28 cellular contexts compared by ENCODE assay signal in the genomic region with DNA sequence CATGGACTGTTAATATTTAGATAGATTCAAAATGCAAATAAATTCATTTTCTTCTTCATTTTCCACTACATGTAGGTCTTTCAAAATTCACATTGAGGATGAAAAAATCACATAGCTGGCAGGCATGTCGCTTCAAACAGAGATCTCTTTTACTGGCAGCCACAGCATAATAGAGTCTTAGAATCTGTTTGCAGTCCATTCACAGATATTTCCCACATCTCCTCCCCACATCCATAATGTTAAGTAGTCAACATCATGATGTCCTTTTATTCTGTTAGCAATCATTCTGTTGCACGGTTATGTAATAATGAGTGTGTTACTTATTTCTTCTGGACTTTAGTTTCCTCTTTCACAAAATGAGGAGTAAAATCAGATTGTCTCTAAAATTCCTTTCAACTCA.
A peak's percentile ranks its signal among the peaks of the same experiment; 100 is the strongest.
DNase-seq lines count a peak whose midpoint lies in the region; ATAC-seq and TF ChIP-seq lines count a peak whose summit lies in the region.
"Had no signal": no experiment of that assay in that cellular context is flagged by ENCODE, and none has a peak within 500 bp of the region (broad histone marks: within the 10 kb centered on the region; RNA-seq: fewer than 3 reads in every experiment).

No MANE protein-coding gene starts in this region.

- H3K9me3 Mint-ChIP-seq in T-helper 2 cell treated with Interferon-gamma antibody and Interleukin-4, amounts not matched to agents 5 μg/mL and 100 μg/mL, for 36 hours: no peaks in the 10 kb centered on the region
- no peaks in the 10 kb centered on the region for H3K9me3 Mint-ChIP-seq in stimulated activated effector memory CD8-positive, alpha-beta T cell treated with anti-CD3 and anti-CD28 coated beads, Interleukin-12 subunit alpha, Interleukin-12 subunit beta, amount 100 ng/mL, for 72 hours
- H3K9me3 Mint-ChIP-seq in endothelial cell (ENCODE audit: unreplicated experiment): no peaks in the 10 kb centered on the region
- H3K9me3 Mint-ChIP-seq: activated naive CD4-positive, alpha-beta T cell treated with anti-CD3 and anti-CD28 coated beads, Interleukin-2, amount 50 U/mL, for 72 hours; activated T-helper 17 cell treated with anti-CD3 and anti-CD28 coated beads, Interleukin-2, amount 50 U/mL, for 72 hours; dendritic cell treated with granulocyte-macrophage colony-stimulating factor and Interleukin-4, amounts not matched to agents 40 ng/mL and 50 ng/mL, for 4 days; H9; naive B cell had no signal

- H3K4me1 Mint-ChIP-seq in T-helper 2 cell treated with Interferon-gamma antibody and Interleukin-4, amounts not matched to agents 5 μg/mL and 100 μg/mL, for 36 hours (ENCODE audit: low read depth): peaks cover 44% of the 10 kb centered on the region
- H3K4me1 Mint-ChIP-seq in stimulated activated effector memory CD8-positive, alpha-beta T cell treated with anti-CD3 and anti-CD28 coated beads, Interleukin-12 subunit alpha, Interleukin-12 subunit beta, amount 100 ng/mL, for 72 hours: peaks cover 23% of the 10 kb centered on the region
- H3K4me1 Mint-ChIP-seq in endothelial cell (ENCODE audit: unreplicated experiment): no peaks in the 10 kb centered on the region
- H3K4me1 Mint-ChIP-seq: activated T-helper 17 cell treated with anti-CD3 and anti-CD28 coated beads, Interleukin-2, amount 50 U/mL, for 72 hours; H9 had no signal

- peaks cover 2% of the 10 kb centered on the region for H3K36me3 Mint-ChIP-seq in T-helper 2 cell treated with Interferon-gamma antibody and Interleukin-4, amounts not matched to agents 5 μg/mL and 100 μg/mL, for 36 hours (ENCODE audit: low read depth)
- H3K36me3 Mint-ChIP-seq in stimulated activated effector memory CD8-positive, alpha-beta T cell treated with anti-CD3 and anti-CD28 coated beads, Interleukin-12 subunit alpha, Interleukin-12 subunit beta, amount 100 ng/mL, for 72 hours: no peaks in the 10 kb centered on the region
- H3K36me3 Mint-ChIP-seq in endothelial cell (ENCODE audit: low read depth, unreplicated experiment): no peaks in the 10 kb centered on the region
- H3K36me3 Mint-ChIP-seq: activated naive CD4-positive, alpha-beta T cell treated with anti-CD3 and anti-CD28 coated beads, Interleukin-2, amount 50 U/mL, for 72 hours; naive B cell had no signal

- no peak for TF ChIP-seq CTCF in endothelial cell (IDR thresholded peaks at IDR 0.05; ENCODE audit: unreplicated experiment)

- DNase-seq in T-helper 2 cell treated with Interferon-gamma antibody and Interleukin-4, amounts not matched to agents 5 μg/mL and 100 μg/mL, for 36 hours (ENCODE audit: low spot score): no peak
- no peak for DNase-seq in T-helper 2 cell
- DNase-seq in NCI-H69 (lab: John Stamatoyannopoulos, UW): peak; percentile 15
- peak; percentile 86 for DNase-seq in foreskin melanocyte
- no peak for DNase-seq in stimulated activated effector memory CD8-positive, alpha-beta T cell treated with anti-CD3 and anti-CD28 coated beads, Interleukin-12 subunit alpha, Interleukin-12 subunit beta, amount 100 ng/mL, for 72 hours (ENCODE audit: low spot score in 2 of 2)
- DNase-seq in midbrain (lab: John Stamatoyannopoulos, UW): no peak
- DNase-seq in endothelial cell (ENCODE audit: low spot score): no peak
- DNase-seq: ACHN; activated CD4-positive, alpha-beta T cell treated with anti-CD3 and anti-CD28 coated beads, Interleukin-2, amount 50 U/mL, for 1 hour; activated CD8-positive, alpha-beta memory T cell treated with anti-CD3 and anti-CD28 coated beads, Interleukin-2, amount 50 U/mL, for 4 hours; BE2C; caudate nucleus; H9; hippocampal formation; naive B cell; NCI-H1105 treated with DMSO at 0.1 percent for 48 hours; NCI-H524 treated with DMSO at 0.1 percent for 48 hours; small intestine; stimulated activated CD4-positive, alpha-beta T cell treated with anti-CD3 and anti-CD28 coated beads, Interleukin-1b, Interleukin-23, amount 100 ng/mL, for 48 hours; stimulated activated CD8-positive, alpha-beta memory T cell treated with anti-CD3 and anti-CD28 coated beads, Interleukin-4, amount 100 ng/mL, for 48 hours; stomach; tibial artery had no signal

- H3K27ac Mint-ChIP-seq in T-helper 2 cell treated with Interferon-gamma antibody and Interleukin-4, amounts not matched to agents 5 μg/mL and 100 μg/mL, for 36 hours: peak overlapping the region; percentile 13
- peak overlapping the region; percentile 84 for H3K27ac Mint-ChIP-seq in stimulated activated effector memory CD8-positive, alpha-beta T cell treated with anti-CD3 and anti-CD28 coated beads, Interleukin-12 subunit alpha, Interleukin-12 subunit beta, amount 100 ng/mL, for 72 hours
- no peak overlapping the region for H3K27ac Mint-ChIP-seq in endothelial cell (ENCODE audit: unreplicated experiment)
- H3K27ac Mint-ChIP-seq: activated naive CD4-positive, alpha-beta T cell treated with anti-CD3 and anti-CD28 coated beads, Interleukin-2, amount 50 U/mL, for 72 hours; activated T-helper 17 cell treated with anti-CD3 and anti-CD28 coated beads, Interleukin-2, amount 50 U/mL, for 72 hours; dendritic cell treated with granulocyte-macrophage colony-stimulating factor and Interleukin-4, amounts not matched to agents 40 ng/mL and 50 ng/mL, for 4 days had no signal

- ATAC-seq in stimulated activated effector memory CD8-positive, alpha-beta T cell treated with anti-CD3 and anti-CD28 coated beads, Interleukin-12 subunit alpha, Interleukin-12 subunit beta, amount 100 ng/mL, for 72 hours: no peak
- no peak for ATAC-seq in HG02571 (IDR thresholded peaks at IDR 0.05; ENCODE audit: unreplicated experiment)
- ATAC-seq: activated naive CD4-positive, alpha-beta T cell treated with anti-CD3 and anti-CD28 coated beads, Interleukin-2, amount 50 U/mL, for 72 hours; activated T-helper 17 cell treated with anti-CD3 and anti-CD28 coated beads, Interleukin-2, amount 50 U/mL, for 72 hours; gastroesophageal sphincter; left lobe of liver had no signal

- H3K27me3 Mint-ChIP-seq in T-helper 2 cell treated with Interferon-gamma antibody and Interleukin-4, amounts not matched to agents 5 μg/mL and 100 μg/mL, for 36 hours (ENCODE audit: low read depth): peaks cover 5% of the 10 kb centered on the region
- H3K27me3 Mint-ChIP-seq in endothelial cell (ENCODE audit: unreplicated experiment): no peaks in the 10 kb centered on the region
- H3K27me3 Mint-ChIP-seq: activated T-helper 17 cell treated with anti-CD3 and anti-CD28 coated beads, Interleukin-2, amount 50 U/mL, for 72 hours; dendritic cell treated with granulocyte-macrophage colony-stimulating factor and Interleukin-4, amounts not matched to agents 40 ng/mL and 50 ng/mL, for 4 days; naive B cell had no signal

- peak overlapping the region; percentile 43 for H3K4me3 Mint-ChIP-seq in T-helper 2 cell treated with Interferon-gamma antibody and Interleukin-4, amounts not matched to agents 5 μg/mL and 100 μg/mL, for 36 hours
- peak overlapping the region; percentile 13 for H3K4me3 Mint-ChIP-seq in stimulated activated effector memory CD8-positive, alpha-beta T cell treated with anti-CD3 and anti-CD28 coated beads, Interleukin-12 subunit alpha, Interleukin-12 subunit beta, amount 100 ng/mL, for 72 hours
- no peak overlapping the region for H3K4me3 Mint-ChIP-seq in endothelial cell (ENCODE audit: unreplicated experiment)
- H3K4me3 Mint-ChIP-seq: activated T-helper 17 cell treated with anti-CD3 and anti-CD28 coated beads, Interleukin-2, amount 50 U/mL, for 72 hours; dendritic cell treated with granulocyte-macrophage colony-stimulating factor and Interleukin-4, amounts not matched to agents 40 ng/mL and 50 ng/mL, for 4 days; H9; naive B cell had no signal

Comparison
In these comparisons a context has a peak if more than half of its experiments do, and no peak if none do; other contexts are left out.
1. DNase-seq: peak in NCI-H69 (single experiment) and foreskin melanocyte (single experiment); none in T-helper 2 cell treated with Interferon-gamma antibody and Interleukin-4, amounts not matched to agents 5 μg/mL and 100 μg/mL, for 36 hours (single experiment), T-helper 2 cell (0 of 5), stimulated activated effector memory CD8-positive, alpha-beta T cell treated with anti-CD3 and anti-CD28 coated beads, Interleukin-12 subunit alpha, Interleukin-12 subunit beta, amount 100 ng/mL, for 72 hours (0 of 2), midbrain (single experiment) and endothelial cell (single experiment).